10 cellular contexts compared by ENCODE assay signal in genomic region chr2:37375721-37376399, GRCh38. TPM values are rescaled to one million over a fixed set of nuclear protein-coding genes. Genes with fewer than 3 reads are reported as not detected.
A peak's percentile ranks its signal among the peaks of the same experiment; 100 is the strongest.
DNase-seq lines count a peak whose midpoint lies in the region; ATAC-seq and TF ChIP-seq lines count a peak whose summit lies in the region.
"Had no signal": no experiment of that assay in that cellular context is flagged by ENCODE, and none has a peak within 500 bp of the region (broad histone marks: within the 10 kb centered on the region; RNA-seq: fewer than 3 reads in every experiment).

No MANE protein-coding gene starts in this region.

- no peak overlapping the region for H3K4me2 ChIP-seq in mesenchymal stem cell (ENCODE audit: low read length, poor library complexity, severe bottlenecking)

- H3K23ac ChIP-seq in mesenchymal stem cell (ENCODE audit: low read length in 2 of 2): no peak overlapping the region

- H3K14ac ChIP-seq in mesenchymal stem cell (ENCODE audit: low read length in 2 of 2): no peak overlapping the region

- no peaks in the 10 kb centered on the region for H3K9me3 ChIP-seq in mesenchymal stem cell (ENCODE audit: control insufficient read depth, low read length)
- H3K9me3 ChIP-seq: testis had no signal

- no peak overlapping the region for H2AFZ ChIP-seq in mesenchymal stem cell (ENCODE audit: low read depth, low read length)

- DNase-seq in mesenchymal stem cell (no peak), progenitor cell of endocrine pancreas (ENCODE audit: low spot score, unreplicated experiment) (no peak), globus pallidus (ENCODE audit: low spot score) (no peak), medulla oblongata (ENCODE audit: extremely low spot score) (no peak)
- no peak for DNase-seq in stimulated activated CD4-positive, alpha-beta T cell treated with anti-CD3 and anti-CD28 coated beads, Interleukin-12 subunit alpha, Interleukin-12 subunit beta, amount 100 ng/mL, for 4 hours
- DNase-seq: testis had no signal

- H2AK5ac ChIP-seq in mesenchymal stem cell (ENCODE audit: low read length, severe bottlenecking): no peak overlapping the region

- no peak overlapping the region for H3K27ac Mint-ChIP-seq in progenitor cell of endocrine pancreas

- H3K27ac ChIP-seq in mesenchymal stem cell (ENCODE audit: low read length, poor library complexity, severe bottlenecking): no peak overlapping the region
- H3K27ac ChIP-seq: cardiac muscle cell, testis had no signal

- H4K8ac ChIP-seq in mesenchymal stem cell (ENCODE audit: low read length): no peak overlapping the region

- no peaks in the 10 kb centered on the region for H3K79me1 ChIP-seq in mesenchymal stem cell (replicated peaks; ENCODE audit: low read length, poor library complexity, severe bottlenecking)

- 88% methylated on average over 8 of the region's 9 CpGs for WGBS in mesenchymal stem cell

- H3K27me3 Mint-ChIP-seq in progenitor cell of endocrine pancreas: peaks cover 9% of the 10 kb centered on the region

- peak overlapping the region in 1 of 2 experiments; percentile 57 for H3K4me3 ChIP-seq in mesenchymal stem cell (ENCODE audit: insufficient read depth in 1 of 2, low read depth in 1 of 2, low read length in 2 of 2)
- H3K4me3 ChIP-seq: cardiac muscle cell, testis had no signal

- H2BK12ac ChIP-seq in mesenchymal stem cell (ENCODE audit: low read length in 2 of 2): no peak overlapping the region

- no peak overlapping the region for H3K4me3 Mint-ChIP-seq in progenitor cell of endocrine pancreas (ENCODE audit: low read depth)

- no peaks in the 10 kb centered on the region for H3K36me3 Mint-ChIP-seq in progenitor cell of endocrine pancreas (ENCODE audit: insufficient read depth)

- peak; percentile 25 for ATAC-seq in GM18505 (IDR thresholded peaks at IDR 0.05; ENCODE audit: unreplicated experiment)
- peak; percentile 36 for ATAC-seq in GM21717 (IDR thresholded peaks at IDR 0.05; ENCODE audit: unreplicated experiment)
- peak; percentile 22 for ATAC-seq in HG03571 (IDR thresholded peaks at IDR 0.05; ENCODE audit: unreplicated experiment)

- no peak overlapping the region for H3K18ac ChIP-seq in mesenchymal stem cell (ENCODE audit: low read depth in 1 of 2, low read length in 2 of 2)

- no peaks in the 10 kb centered on the region for H3K27me3 ChIP-seq in mesenchymal stem cell (ENCODE audit: control insufficient read depth in 1 of 2, insufficient read depth in 1 of 2, low read length in 2 of 2)
- H3K27me3 ChIP-seq: cardiac muscle cell, testis had no signal

- H2BK120ac ChIP-seq in mesenchymal stem cell (ENCODE audit: low read depth, low read length): no peak overlapping the region

- H4K91ac ChIP-seq in mesenchymal stem cell (ENCODE audit: low read length): no peak overlapping the region

- H3K4ac ChIP-seq in mesenchymal stem cell (ENCODE audit: low read depth in 1 of 2, low read length in 2 of 2): no peak overlapping the region

- H3K9me3 Mint-ChIP-seq in progenitor cell of endocrine pancreas (ENCODE audit: low read depth): no peaks in the 10 kb centered on the region

- H3K9ac ChIP-seq in mesenchymal stem cell (ENCODE audit: low read length): peak overlapping the region; percentile 80

- no peak for TF ChIP-seq POLR2A in GM18505 (IDR thresholded peaks at IDR 0.05; ENCODE audit: borderline replicate concordance, extremely low read depth, insufficient read depth, insufficient read length)

- peaks cover 10% of the 10 kb centered on the region for H3K4me1 ChIP-seq in mesenchymal stem cell (ENCODE audit: control insufficient read depth, insufficient read depth, low read depth, low read length)
- H3K4me1 ChIP-seq: testis had no signal

- H2BK5ac ChIP-seq in mesenchymal stem cell (ENCODE audit: low read depth, low read length, poor library complexity, severe bottlenecking): no peak overlapping the region

- no peak for TF ChIP-seq CTCF in progenitor cell of endocrine pancreas (IDR thresholded peaks at IDR 0.05; ENCODE audit: unreplicated experiment)

- H3K4me1 Mint-ChIP-seq in progenitor cell of endocrine pancreas (ENCODE audit: low read depth): no peaks in the 10 kb centered on the region

- H3K36me3 ChIP-seq in mesenchymal stem cell (ENCODE audit: control insufficient read depth in 1 of 2, insufficient read depth in 2 of 2, low read depth in 1 of 2, low read length in 2 of 2): peaks cover 0 to 10% of the 10 kb centered on the region in 2 experiments
- H3K36me3 ChIP-seq: cardiac muscle cell had no signal

- no peak overlapping the region for H2BK15ac ChIP-seq in mesenchymal stem cell (ENCODE audit: low read depth, poor library complexity, severe bottlenecking)

RNA-seq across cellular contexts. Expression of gene QPCT, which starts 31.4 kb away (rescaled TPM):
- polyA plus RNA-seq in mesenchymal stem cell (2013, experiment 1 of 2): 9.6 TPM
- 10.1 TPM for polyA plus RNA-seq in mesenchymal stem cell (2013, experiment 2 of 2)
- total RNA-seq in progenitor cell of endocrine pancreas: 2.7 TPM in 2 replicates
- polyA plus RNA-seq: cardiac muscle cell had no signal

RNA-seq across cellular contexts. Expression of gene PRKD3, which starts 51.2 kb away (rescaled TPM):
- polyA plus RNA-seq in mesenchymal stem cell (2013, experiment 1 of 2): 15.0 TPM
- 15.8 TPM for polyA plus RNA-seq in mesenchymal stem cell (2013, experiment 2 of 2)
- total RNA-seq in progenitor cell of endocrine pancreas: 56.6 and 56.7 TPM in 2 replicates
